9 cellular contexts compared by ENCODE assay signal in the genomic region with DNA sequence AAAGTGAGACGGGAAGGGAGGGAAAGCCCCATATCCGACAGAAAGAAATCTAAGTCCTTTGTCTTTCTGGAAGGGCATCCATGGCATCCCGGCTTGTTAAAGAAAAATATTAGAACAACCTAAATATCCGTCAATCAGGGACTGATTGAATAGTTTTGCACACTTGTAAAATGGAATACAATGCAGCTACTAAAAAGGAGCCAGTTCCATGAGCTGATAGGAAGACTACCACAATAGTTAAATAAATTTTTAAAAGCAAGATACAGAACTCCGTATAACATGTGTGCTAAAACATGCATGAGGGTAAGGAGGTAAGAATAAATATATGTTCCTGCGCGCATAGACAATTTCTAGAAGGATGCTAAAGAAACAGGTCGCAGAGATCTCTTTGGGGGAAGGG. TPM values are rescaled to one million over a fixed set of nuclear protein-coding genes. Genes with fewer than 3 reads are reported as not detected.
A peak's percentile ranks its signal among the peaks of the same experiment; 100 is the strongest.
DNase-seq lines count a peak whose midpoint lies in the region; ATAC-seq and TF ChIP-seq lines count a peak whose summit lies in the region.
"Had no signal": no experiment of that assay in that cellular context is flagged by ENCODE, and none has a peak within 500 bp of the region (broad histone marks: within the 10 kb centered on the region; RNA-seq: fewer than 3 reads in every experiment).

No MANE protein-coding gene starts in this region.

- no peaks in the 10 kb centered on the region for H3K36me3 ChIP-seq in WERI-Rb-1
- H3K36me3 ChIP-seq: thyroid gland had no signal

- peak overlapping the region; percentile 90 for H3K4me3 Mint-ChIP-seq in activated CD4-positive, alpha-beta T cell treated with anti-CD3 and anti-CD28 coated beads, Interleukin-2, amount 10 ng/mL, durations not matched to agents 24 days and 14 days
- H3K4me3 Mint-ChIP-seq in glutamatergic neuron (ENCODE audit: unreplicated experiment) = peak overlapping the region; percentile 94
- H3K4me3 Mint-ChIP-seq in stimulated activated memory B cell treated with anti-CD40 and anti-IgM and Interleukin-4, amounts not matched to agents 10 μg/mL and 1 μg/mL and 100 μg/mL, for 72 hours = peak overlapping the region; percentile 73

- peaks cover 14% of the 10 kb centered on the region for H3K4me1 Mint-ChIP-seq in activated CD4-positive, alpha-beta T cell treated with anti-CD3 and anti-CD28 coated beads, Interleukin-2, amount 10 ng/mL, durations not matched to agents 24 days and 14 days
- no peaks in the 10 kb centered on the region for H3K4me1 Mint-ChIP-seq in glutamatergic neuron (ENCODE audit: low read depth, unreplicated experiment)
- H3K4me1 Mint-ChIP-seq in stimulated activated memory B cell treated with anti-CD40 and anti-IgM and Interleukin-4, amounts not matched to agents 10 μg/mL and 1 μg/mL and 100 μg/mL, for 72 hours = peaks cover 13% of the 10 kb centered on the region

- TF ChIP-seq CTCF in WERI-Rb-1 (IDR thresholded peaks at IDR 0.05; ENCODE audit: low read depth, low read length) (no peak), glutamatergic neuron (IDR thresholded peaks at IDR 0.05; ENCODE audit: partially characterized antibody, unreplicated experiment) (no peak)

- ATAC-seq in stimulated activated memory B cell treated with anti-CD40 and anti-IgM and Interleukin-4, amounts not matched to agents 10 μg/mL and 1 μg/mL and 100 μg/mL, for 72 hours = no peak
- ATAC-seq in HG02763 (IDR thresholded peaks at IDR 0.05; ENCODE audit: unreplicated experiment) = no peak
- ATAC-seq in HG03108 (IDR thresholded peaks at IDR 0.05; ENCODE audit: unreplicated experiment) = no peak

- intact Hi-C loops in activated CD4-positive, alpha-beta T cell treated with anti-CD3 and anti-CD28 coated beads, Interleukin-2, amount 10 ng/mL, durations not matched to agents 24 days and 14 days (cut with micrococcal nuclease) = loop anchor here (1.0 to 2.0 kb wide), 3 partner anchors 9 to 84 kb away; no protein-coding TSS in a partner anchor

- H3K27me3 ChIP-seq in WERI-Rb-1 (ENCODE audit: insufficient read depth, low read depth, severe bottlenecking) = no peaks in the 10 kb centered on the region
- H3K27me3 ChIP-seq: thyroid gland had no signal

- H3K27ac ChIP-seq in WERI-Rb-1 = no peak overlapping the region

- H3K4me3 ChIP-seq in WERI-Rb-1 (ENCODE audit: low read depth, low read length) = peak overlapping the region; percentile 52

- DNase-seq in activated CD4-positive, alpha-beta T cell treated with anti-CD3 and anti-CD28 coated beads, Interleukin-2, amount 10 ng/mL, durations not matched to agents 24 days and 14 days = no peak
- no peak for DNase-seq in activated CD4-positive, alpha-beta T cell treated with anti-CD3 and anti-CD28 coated beads, Interleukin-2, amount 50 U/mL, for 4 hours
- DNase-seq in WERI-Rb-1 = no peak
- no peak for DNase-seq in glutamatergic neuron
- no peak for DNase-seq in activated CD4-positive, CD25-positive, alpha-beta regulatory T cell treated with anti-CD3 and anti-CD28 coated beads, Interleukin-2, amount 50 U/mL, for 72 hours

- no peaks in the 10 kb centered on the region for H3K36me3 Mint-ChIP-seq in activated CD4-positive, alpha-beta T cell treated with anti-CD3 and anti-CD28 coated beads, Interleukin-2, amount 10 ng/mL, durations not matched to agents 24 days and 14 days (ENCODE audit: low read depth)
- no peaks in the 10 kb centered on the region for H3K36me3 Mint-ChIP-seq in glutamatergic neuron (ENCODE audit: unreplicated experiment)
- no peaks in the 10 kb centered on the region for H3K36me3 Mint-ChIP-seq in stimulated activated memory B cell treated with anti-CD40 and anti-IgM and Interleukin-4, amounts not matched to agents 10 μg/mL and 1 μg/mL and 100 μg/mL, for 72 hours

- no peaks in the 10 kb centered on the region for H3K9me3 Mint-ChIP-seq in activated CD4-positive, alpha-beta T cell treated with anti-CD3 and anti-CD28 coated beads, Interleukin-2, amount 10 ng/mL, durations not matched to agents 24 days and 14 days
- H3K9me3 Mint-ChIP-seq in glutamatergic neuron (ENCODE audit: unreplicated experiment) = no peaks in the 10 kb centered on the region
- H3K9me3 Mint-ChIP-seq in stimulated activated memory B cell treated with anti-CD40 and anti-IgM and Interleukin-4, amounts not matched to agents 10 μg/mL and 1 μg/mL and 100 μg/mL, for 72 hours = no peaks in the 10 kb centered on the region

- no peaks in the 10 kb centered on the region for H3K9me3 ChIP-seq in WERI-Rb-1 (ENCODE audit: severe bottlenecking)
- H3K9me3 ChIP-seq: thyroid gland had no signal

- peak overlapping the region; percentile 98 for H3K27ac Mint-ChIP-seq in activated CD4-positive, alpha-beta T cell treated with anti-CD3 and anti-CD28 coated beads, Interleukin-2, amount 10 ng/mL, durations not matched to agents 24 days and 14 days
- H3K27ac Mint-ChIP-seq in glutamatergic neuron (ENCODE audit: unreplicated experiment) = no peak overlapping the region
- peak overlapping the region; percentile 95 for H3K27ac Mint-ChIP-seq in stimulated activated memory B cell treated with anti-CD40 and anti-IgM and Interleukin-4, amounts not matched to agents 10 μg/mL and 1 μg/mL and 100 μg/mL, for 72 hours

- H3K27me3 Mint-ChIP-seq in activated CD4-positive, alpha-beta T cell treated with anti-CD3 and anti-CD28 coated beads, Interleukin-2, amount 10 ng/mL, durations not matched to agents 24 days and 14 days = no peaks in the 10 kb centered on the region
- H3K27me3 Mint-ChIP-seq in glutamatergic neuron (ENCODE audit: unreplicated experiment) = peaks cover 2% of the 10 kb centered on the region
- H3K27me3 Mint-ChIP-seq in stimulated activated memory B cell treated with anti-CD40 and anti-IgM and Interleukin-4, amounts not matched to agents 10 μg/mL and 1 μg/mL and 100 μg/mL, for 72 hours = peaks cover 9% of the 10 kb centered on the region

RNA-seq across cellular contexts. Expression of gene GNPDA1, which starts 12.8 kb away (rescaled TPM):
- 108 and 114 TPM in 2 replicates for total RNA-seq in activated CD4-positive, alpha-beta T cell treated with anti-CD3 and anti-CD28 coated beads, Interleukin-2, amount 10 ng/mL, durations not matched to agents 24 days and 14 days
- total RNA-seq in glutamatergic neuron (ENCODE audit: unreplicated experiment) = 20.2 TPM

RNA-seq across cellular contexts. Expression of gene RNF14, which starts 56.7 kb away (rescaled TPM):
- total RNA-seq in activated CD4-positive, alpha-beta T cell treated with anti-CD3 and anti-CD28 coated beads, Interleukin-2, amount 10 ng/mL, durations not matched to agents 24 days and 14 days = 28.8 and 32.2 TPM in 2 replicates
- 60.8 TPM for total RNA-seq in glutamatergic neuron (ENCODE audit: unreplicated experiment)
